In the genomic region with DNA sequence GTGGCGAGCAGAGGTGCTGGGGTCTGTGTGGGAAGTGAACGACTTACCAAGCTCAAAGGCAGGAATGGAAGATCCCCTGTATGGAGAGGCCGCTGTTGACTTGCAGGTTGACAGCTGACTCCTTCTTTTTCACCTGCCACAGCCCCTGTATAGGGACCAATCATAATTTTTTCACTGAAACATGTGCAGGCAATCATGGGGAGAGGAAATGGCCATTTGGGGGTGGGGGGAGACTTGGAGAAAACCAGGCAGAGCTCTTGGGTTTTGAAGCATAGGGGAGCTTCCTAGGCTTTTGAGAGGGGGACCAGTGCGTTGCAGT, we compare ENCODE assay signal across 17 cellular contexts.
DNase-seq lines count a peak whose midpoint lies in the region; ATAC-seq and TF ChIP-seq lines count a peak whose summit lies in the region.
"Had no signal": no experiment of that assay in that cellular context is flagged by ENCODE, and none has a peak within 500 bp of the region (broad histone marks: within the 10 kb centered on the region; RNA-seq: fewer than 3 reads in every experiment).

No MANE protein-coding gene starts in this region.

- H3K4me3 Mint-ChIP-seq in activated T-helper 17 cell treated with anti-CD3 and anti-CD28 coated beads, Interleukin-2, amount 50 U/mL, for 72 hours, result no peak overlapping the region
- H3K4me3 Mint-ChIP-seq: B cell; CD8-positive, alpha-beta T cell; GM23338 had no signal

- H3K4me3 ChIP-seq in spleen (no peak overlapping the region), colonic mucosa (no peak overlapping the region), prostate gland (no peak overlapping the region), Karpas-422 (ENCODE audit: low read length) (no peak overlapping the region)
- H3K4me3 ChIP-seq: BLaER1 treated with 17β-estradiol and CSF1 and Interleukin-3, amounts not matched to agents 10 nM and 100 nM; GM23338 had no signal

- H3K79me2 ChIP-seq in Karpas-422 (ENCODE audit: low read length), result no peaks in the 10 kb centered on the region

- no peak overlapping the region for H3K4me2 ChIP-seq in Karpas-422 (ENCODE audit: low read depth, low read length, poor library complexity, severe bottlenecking)
- H3K4me2 ChIP-seq: GM23338 had no signal

- peak; percentile 7 for DNase-seq in activated CD8-positive, alpha-beta memory T cell treated with anti-CD3 and anti-CD28 coated beads for 24 hours
- no peak for DNase-seq in activated CD8-positive, alpha-beta memory T cell treated with anti-CD3 and anti-CD28 coated beads, Interleukin-2, amount 50 U/mL, for 48 hours
- DNase-seq in ecto neural progenitor cell (ENCODE audit: low spot score), result peak; percentile 24
- DNase-seq in spleen, result peak; percentile 33
- DNase-seq in colonic mucosa, result no peak
- no peak for DNase-seq in prostate gland (ENCODE audit: low spot score)
- DNase-seq in Karpas-422, result no peak
- DNase-seq: Calu3, DMS79 treated with DMSO at 0.1 percent for 48 hours, GF-D8, HCEC 1CT had no signal

- no peaks in the 10 kb centered on the region for H3K9me3 ChIP-seq in spleen
- no peaks in the 10 kb centered on the region for H3K9me3 ChIP-seq in colonic mucosa
- no peaks in the 10 kb centered on the region for H3K9me3 ChIP-seq in prostate gland
- H3K9me3 ChIP-seq in Karpas-422 (ENCODE audit: low read length), result no peaks in the 10 kb centered on the region
- H3K9me3 ChIP-seq: BLaER1 treated with 17β-estradiol and CSF1 and Interleukin-3, amounts not matched to agents 10 nM and 100 nM had no signal

- no peak for ATAC-seq in activated T-helper 17 cell treated with anti-CD3 and anti-CD28 coated beads, Interleukin-2, amount 50 U/mL, for 72 hours (replicated peaks)
- ATAC-seq: CD8-positive, alpha-beta T cell; GM23338 had no signal

- no peaks in the 10 kb centered on the region for H4K20me1 ChIP-seq in Karpas-422 (ENCODE audit: insufficient read depth, low read depth, low read length)
- H4K20me1 ChIP-seq: BLaER1 treated with 17β-estradiol and CSF1 and Interleukin-3, amounts not matched to agents 10 nM and 100 nM had no signal

- no peak overlapping the region for H2AFZ ChIP-seq in Karpas-422 (ENCODE audit: low read length)
- H2AFZ ChIP-seq: GM23338 had no signal

- H3K27me3 Mint-ChIP-seq in activated T-helper 17 cell treated with anti-CD3 and anti-CD28 coated beads, Interleukin-2, amount 50 U/mL, for 72 hours, result peaks cover 5% of the 10 kb centered on the region

- H3K4me1 ChIP-seq in spleen (no peaks in the 10 kb centered on the region), colonic mucosa (no peaks in the 10 kb centered on the region), prostate gland (replicated peaks) (no peaks in the 10 kb centered on the region), Karpas-422 (ENCODE audit: low read length) (peaks cover 12% of the 10 kb centered on the region)

- no peak overlapping the region for H3K27ac ChIP-seq in spleen
- H3K27ac ChIP-seq in colonic mucosa, result no peak overlapping the region
- no peak overlapping the region for H3K27ac ChIP-seq in prostate gland
- H3K27ac ChIP-seq in Karpas-422 (ENCODE audit: low read length), result no peak overlapping the region
- H3K27ac ChIP-seq: BLaER1 treated with 17β-estradiol and CSF1 and Interleukin-3, amounts not matched to agents 10 nM and 100 nM; HL-60 had no signal

- no peaks in the 10 kb centered on the region for H3K36me3 Mint-ChIP-seq in activated T-helper 17 cell treated with anti-CD3 and anti-CD28 coated beads, Interleukin-2, amount 50 U/mL, for 72 hours (ENCODE audit: low read depth)
- H3K36me3 Mint-ChIP-seq: CD8-positive, alpha-beta T cell had no signal

- H3K36me3 ChIP-seq in spleen (no peaks in the 10 kb centered on the region), colonic mucosa (no peaks in the 10 kb centered on the region), prostate gland (no peaks in the 10 kb centered on the region), Karpas-422 (ENCODE audit: insufficient read depth, low read length) (no peaks in the 10 kb centered on the region)
- H3K36me3 ChIP-seq: BLaER1 treated with 17β-estradiol and CSF1 and Interleukin-3, amounts not matched to agents 10 nM and 100 nM had no signal

- no peaks in the 10 kb centered on the region for H3K4me1 Mint-ChIP-seq in activated T-helper 17 cell treated with anti-CD3 and anti-CD28 coated beads, Interleukin-2, amount 50 U/mL, for 72 hours

- H3K27ac Mint-ChIP-seq in activated T-helper 17 cell treated with anti-CD3 and anti-CD28 coated beads, Interleukin-2, amount 50 U/mL, for 72 hours, result peak overlapping the region; percentile 13
- H3K27ac Mint-ChIP-seq: B cell; CD8-positive, alpha-beta T cell; GM23338 had no signal

- intact Hi-C loops in spleen (cut with DNase I; ENCODE audit: low total_unique reads) (no loop called here), colonic mucosa (cut with DNase I) (no loop called here), prostate gland (cut with DNase I) (no loop called here)

- no peak for TF ChIP-seq POLR2A in spleen (IDR thresholded peaks at IDR 0.05)
- no peak for TF ChIP-seq POLR2A in prostate gland (IDR thresholded peaks at IDR 0.05)

- H3K9me3 Mint-ChIP-seq in activated T-helper 17 cell treated with anti-CD3 and anti-CD28 coated beads, Interleukin-2, amount 50 U/mL, for 72 hours, result no peaks in the 10 kb centered on the region
- H3K9me3 Mint-ChIP-seq: CD8-positive, alpha-beta T cell; GM23338 had no signal

- H3K27me3 ChIP-seq in spleen (replicated peaks in 1 of 7) (peaks cover 0 to 12% (median 0%) of the 10 kb centered on the region in 7 donors), colonic mucosa (no peaks in the 10 kb centered on the region), prostate gland (replicated peaks; ENCODE audit: insufficient read depth) (no peaks in the 10 kb centered on the region), Karpas-422 (ENCODE audit: low read length) (no peaks in the 10 kb centered on the region)

- H3K9me2 ChIP-seq in Karpas-422 (replicated peaks; ENCODE audit: insufficient read depth, low read length), result no peaks in the 10 kb centered on the region

- TF ChIP-seq CTCF in spleen (IDR thresholded peaks at IDR 0.05 in 8 of 11, conservative IDR thresholded peaks at IDR 0.05 in 3 of 11) (no peak), colonic mucosa (IDR thresholded peaks at IDR 0.05) (no peak), prostate gland (IDR thresholded peaks at IDR 0.05) (no peak)

- WGBS in spleen, 5 donors, result 80 to 89% (median 84%) methylated on average over 4 of the region's 4 CpGs
- WGBS in prostate gland, result 88% methylated on average over 4 of the region's 4 CpGs

- H3K9ac ChIP-seq in colonic mucosa (ENCODE audit: low read depth in 2 of 2, low read length in 2 of 2), result no peak overlapping the region
- no peak overlapping the region for H3K9ac ChIP-seq in Karpas-422 (ENCODE audit: low read length)
- H3K9ac ChIP-seq: BLaER1 treated with 17β-estradiol and CSF1 and Interleukin-3, amounts not matched to agents 10 nM and 100 nM had no signal

Comparison
In these comparisons a context has a peak if more than half of its experiments do, and no peak if none do; other contexts are left out.
1. DNase-seq: peak in activated CD8-positive, alpha-beta memory T cell treated with anti-CD3 and anti-CD28 coated beads for 24 hours (single experiment), ecto neural progenitor cell (single experiment) and spleen (single experiment); none in activated CD8-positive, alpha-beta memory T cell treated with anti-CD3 and anti-CD28 coated beads, Interleukin-2, amount 50 U/mL, for 48 hours (single experiment), colonic mucosa (single experiment), prostate gland (single experiment) and Karpas-422 (single experiment).